Comparison of ENCODE assay signal across 12 cellular contexts in genomic region chr3:149388001-149388435, GRCh38. TPM values are rescaled to one million over a fixed set of nuclear protein-coding genes. Genes with fewer than 3 reads are reported as not detected.
DNase-seq lines count a peak whose midpoint lies in the region; ATAC-seq, FAIRE-seq and TF ChIP-seq lines count a peak whose summit lies in the region.
"Had no signal": no experiment of that assay in that cellular context is flagged by ENCODE, and none has a peak within 500 bp of the region (broad histone marks: within the 10 kb centered on the region; RNA-seq: fewer than 3 reads in every experiment).

No MANE protein-coding gene starts in this region.

- in situ Hi-C loops in astrocyte of the spinal cord (cut with HindIII; ENCODE audit: low sequenced_read_pairs): no loop called here

- H3K9ac ChIP-seq in keratinocyte (ENCODE audit: control insufficient read depth, extremely low read depth, insufficient read depth, low read length) (peak overlapping the region; percentile 76), smooth muscle cell (ENCODE audit: low read depth) (peak overlapping the region; percentile 87)

- H4K20me1 ChIP-seq in keratinocyte (ENCODE audit: control insufficient read depth, extremely low read depth, insufficient read depth, low read length) (no peaks in the 10 kb centered on the region), smooth muscle cell (ENCODE audit: low read depth) (no peaks in the 10 kb centered on the region)

- H3F3A ChIP-seq in smooth muscle cell (ENCODE audit: low read depth): peaks cover 6% of the 10 kb centered on the region

- H3K27ac ChIP-seq in keratinocyte (ENCODE audit: control insufficient read depth, insufficient read depth, low read length) (peak overlapping the region; percentile 99), smooth muscle cell (ENCODE audit: low read depth) (peak overlapping the region; percentile 97)

- H3K27me3 ChIP-seq in keratinocyte (ENCODE audit: control insufficient read depth, extremely low read depth, insufficient read depth, low read length) (no peaks in the 10 kb centered on the region), smooth muscle cell (ENCODE audit: low read depth) (no peaks in the 10 kb centered on the region)

- peak; percentile 94 for DNase-seq in HCEC 1CT
- DNase-seq in astrocyte of the spinal cord (ENCODE audit: low read depth, low spot score): peak; percentile 89
- no peak for DNase-seq in keratinocyte (ENCODE audit: low read depth, low spot score)
- no peak for DNase-seq in smooth muscle cell (lab: John Stamatoyannopoulos, UW; ENCODE audit: unreplicated experiment)
- no peak for DNase-seq in retina
- DNase-seq in activated CD4-positive, CD25-positive, alpha-beta regulatory T cell treated with anti-CD3 and anti-CD28 coated beads, Interleukin-2, amount 50 U/mL, for 72 hours: no peak
- DNase-seq: activated CD4-positive, alpha-beta memory T cell treated with anti-CD3 and anti-CD28 coated beads, Interleukin-2, amount 10 ng/mL, durations not matched to agents 7 days and 5 days; NCI-H82 had no signal

- H3K4me1 ChIP-seq in keratinocyte (ENCODE audit: control insufficient read depth, extremely low read depth, insufficient read depth, low read length) (peaks cover 50% of the 10 kb centered on the region), smooth muscle cell (ENCODE audit: low read depth) (peaks cover 5% of the 10 kb centered on the region)

- H3K9me1 ChIP-seq in keratinocyte (ENCODE audit: control insufficient read depth, extremely low read depth, insufficient read depth, low read length): no peaks in the 10 kb centered on the region

- no peak for ATAC-seq in HG02678 (IDR thresholded peaks at IDR 0.05; ENCODE audit: unreplicated experiment)
- no peak for ATAC-seq in GM19452 (IDR thresholded peaks at IDR 0.05; ENCODE audit: unreplicated experiment)

- H3K36me3 ChIP-seq in keratinocyte (ENCODE audit: control insufficient read depth in 2 of 2, extremely low read depth in 1 of 2, insufficient read depth in 2 of 2, low read length in 2 of 2): no peaks in the 10 kb centered on the region
- no peaks in the 10 kb centered on the region for H3K36me3 ChIP-seq in smooth muscle cell (ENCODE audit: low read depth)

- no peak overlapping the region for H2AFZ ChIP-seq in keratinocyte (ENCODE audit: control insufficient read depth, low read length)
- H2AFZ ChIP-seq in smooth muscle cell (ENCODE audit: low read depth): no peak overlapping the region

- dilution Hi-C loops in keratinocyte (cut with MboI; ENCODE audit: extremely low pct_ligation_motif_present, low sequenced_read_pairs): no loop called here

- H3K79me2 ChIP-seq in keratinocyte (ENCODE audit: control insufficient read depth, insufficient read depth, low read length) (no peaks in the 10 kb centered on the region), smooth muscle cell (ENCODE audit: low read depth) (no peaks in the 10 kb centered on the region)

- H3K4me3 ChIP-seq in astrocyte of the spinal cord (ENCODE audit: low read depth, low read length) (no peak overlapping the region), keratinocyte (ENCODE audit: control insufficient read depth in 2 of 3, extremely low read depth in 1 of 3, insufficient read depth in 2 of 3, low read depth in 1 of 3, low read length in 3 of 3) (no peak overlapping the region), smooth muscle cell (no peak overlapping the region)

- H3K9me3 ChIP-seq in keratinocyte (ENCODE audit: control insufficient read depth, low read depth, low read length): no peaks in the 10 kb centered on the region
- H3K9me3 ChIP-seq in smooth muscle cell (replicated peaks; ENCODE audit: low read depth): no peaks in the 10 kb centered on the region

- TF ChIP-seq CTCF in astrocyte of the spinal cord (IDR thresholded peaks at IDR 0.05; ENCODE audit: low read depth, low read length) (no peak), keratinocyte (optimal IDR thresholded peaks at IDR 0.05 in 1 of 3, IDR thresholded peaks at IDR 0.05 in 1 of 3, conservative IDR thresholded peaks at IDR 0.05 in 1 of 3; ENCODE audit: extremely low read depth in 1 of 3, insufficient read depth in 2 of 3, low read length in 3 of 3) (no peak), smooth muscle cell (IDR thresholded peaks at IDR 0.05; ENCODE audit: borderline replicate concordance, insufficient read depth, poor library complexity, severe bottlenecking) (no peak)

- H3K4me2 ChIP-seq in keratinocyte (ENCODE audit: control insufficient read depth, extremely low read depth, insufficient read depth, low read depth, low read length) (peak overlapping the region; percentile 82), smooth muscle cell (no peak overlapping the region)

- 39% methylated on average over 8 of the region's 8 CpGs for WGBS in smooth muscle cell (ENCODE audit: low lambda C conversion rate)

- FAIRE-seq in keratinocyte (lab: Jason Lieb, UNC): peak; percentile 32
- FAIRE-seq: H1 had no signal

RNA-seq across cellular contexts. Expression of gene TM4SF1, which starts 10.6 kb away (rescaled TPM):
- polyA plus RNA-seq in keratinocyte (274 to 375 TPM (median 323 TPM) in 3 replicates), smooth muscle cell (37.5 and 83.3 TPM in 2 replicates)
- polyA plus RNA-seq in keratinocyte (2011; ENCODE audit: low read depth): 264 TPM
- 180 and 240 TPM in 2 replicates for polyA plus RNA-seq in keratinocyte (2011; cell fraction: cytosol; rRNA removed)
- polyA plus RNA-seq in keratinocyte (2011; cell fraction: nucleus; rRNA removed): 579 and 691 TPM in 2 replicates
- polyA plus RNA-seq in keratinocyte (2012; ENCODE audit: low replicate concordance): 183 and 204 TPM in 2 replicates
- polyA minus RNA-seq in keratinocyte: 72.1 to 465 TPM (median 388 TPM) in 3 replicates
- 143 TPM for polyA minus RNA-seq in keratinocyte (2011; cell fraction: cytosol; rRNA and poly(A)+ RNA removed)
- polyA minus RNA-seq in keratinocyte (2011; cell fraction: nucleus; rRNA and poly(A)+ RNA removed): 351 and 501 TPM in 2 replicates
- total RNA-seq in smooth muscle cell: 113 and 134 TPM in 2 replicates
- total RNA-seq: activated CD4-positive, alpha-beta memory T cell treated with anti-CD3 and anti-CD28 coated beads, Interleukin-2, amount 10 ng/mL, durations not matched to agents 7 days and 5 days had no signal

RNA-seq across cellular contexts. Expression of gene TM4SF18, which starts 54.6 kb away (rescaled TPM):
- polyA plus RNA-seq in keratinocyte (not detected in 3 replicates), smooth muscle cell (0.37 and 0.86 TPM in 2 replicates)
- not detected for polyA plus RNA-seq in keratinocyte (2011; ENCODE audit: low read depth)
- not detected in 2 replicates for polyA plus RNA-seq in keratinocyte (2011; cell fraction: cytosol; rRNA removed)
- not detected in 2 replicates for polyA plus RNA-seq in keratinocyte (2011; cell fraction: nucleus; rRNA removed)
- polyA plus RNA-seq in keratinocyte (2012; ENCODE audit: low replicate concordance): not detected in 2 replicates
- polyA minus RNA-seq in keratinocyte: not detected in 3 replicates
- polyA minus RNA-seq in keratinocyte (2011; cell fraction: cytosol; rRNA and poly(A)+ RNA removed): not detected
- polyA minus RNA-seq in keratinocyte (2011; cell fraction: nucleus; rRNA and poly(A)+ RNA removed): not detected in 2 replicates
- total RNA-seq in smooth muscle cell: 0.40 and 0.58 TPM in 2 replicates
- total RNA-seq: activated CD4-positive, alpha-beta memory T cell treated with anti-CD3 and anti-CD28 coated beads, Interleukin-2, amount 10 ng/mL, durations not matched to agents 7 days and 5 days; T-helper 1 cell treated with Interleukin-12 subunit alpha and Interleukin-12 subunit beta and Interleukin-4 antibody, amounts not matched to agents 30 ng/mL and 1 ng/mL, for 36 hours had no signal

Comparison
In these comparisons a context has a peak if more than half of its experiments do, and no peak if none do; other contexts are left out.
1. DNase-seq: peak in HCEC 1CT (single experiment) and astrocyte of the spinal cord (single experiment); none in keratinocyte (single experiment), smooth muscle cell (single experiment), retina (single experiment) and activated CD4-positive, CD25-positive, alpha-beta regulatory T cell treated with anti-CD3 and anti-CD28 coated beads, Interleukin-2, amount 50 U/mL, for 72 hours (single experiment).